In genomic region chr6:144162977-144163376, GRCh38 we compare ENCODE assay signal across 15 cellular contexts. TPM values are rescaled to one million over a fixed set of nuclear protein-coding genes. Genes with fewer than 3 reads are reported as not detected.
DNase-seq lines count a peak whose midpoint lies in the region; ATAC-seq and TF ChIP-seq lines count a peak whose summit lies in the region.
"Had no signal": no experiment of that assay in that cellular context is flagged by ENCODE, and none has a peak within 500 bp of the region (broad histone marks: within the 10 kb centered on the region; RNA-seq: fewer than 3 reads in every experiment).

No MANE protein-coding gene starts in this region.

- H3K4me1 ChIP-seq in OCI-LY3 (ENCODE audit: low read length) = peaks cover 6% of the 10 kb centered on the region; the same call in 1 of the 2 replicates

- TF ChIP-seq CTCF in OCI-LY3 (IDR thresholded peaks at IDR 0.05; ENCODE audit: low read depth, low read length) (no peak), mesothelial cell of epicardium (IDR thresholded peaks at IDR 0.05; ENCODE audit: unreplicated experiment) (no peak), omental fat pad (IDR thresholded peaks at IDR 0.05) (no peak)

- H3K9me3 ChIP-seq in OCI-LY3 (ENCODE audit: insufficient read depth, low read length) = no peaks in the 10 kb centered on the region
- H3K9me3 ChIP-seq: upper lobe of left lung had no signal

- peak overlapping the region; percentile 33 for H3K4me2 ChIP-seq in OCI-LY3 (ENCODE audit: low read length)

- H3K27me3 ChIP-seq in OCI-LY3 (ENCODE audit: low read depth, low read length) = no peaks in the 10 kb centered on the region
- H3K27me3 ChIP-seq: upper lobe of left lung had no signal

- no peak overlapping the region for H3K4me3 Mint-ChIP-seq in mesothelial cell of epicardium

- DNase-seq in CD1c-positive myeloid dendritic cell (ENCODE audit: extremely low spot score) (peak; percentile 88), erythroblast (lab: John Stamatoyannopoulos, UW) (no peak), mesothelial cell of epicardium (ENCODE audit: low spot score in 2 of 2, unreplicated experiment in 2 of 2) (no peak), omental fat pad (ENCODE audit: low spot score) (no peak)
- no peak for DNase-seq in stimulated activated naive CD8-positive, alpha-beta T cell treated with anti-CD3 and anti-CD28 coated beads, Interleukin-15, Interleukin-2, amounts not matched to agents 100 U/mL and 50 U/mL, for 24 hours
- DNase-seq: activated CD8-positive, alpha-beta memory T cell treated with anti-CD3 and anti-CD28 coated beads, Interleukin-2, amount 50 U/mL, for 48 hours; KG1; kidney; NCI-H510A treated with DMSO at 0.1 percent for 48 hours; posterior cingulate gyrus; T-helper 2 cell; upper lobe of left lung had no signal

- H2AFZ ChIP-seq in OCI-LY3 (ENCODE audit: low read depth, low read length) = no peak overlapping the region

- ATAC-seq in GM21367 (IDR thresholded peaks at IDR 0.05; ENCODE audit: unreplicated experiment) (peak; percentile 63), HG03066 (IDR thresholded peaks at IDR 0.05; ENCODE audit: low read depth, unreplicated experiment) (peak; percentile 78), omental fat pad (ENCODE audit: low FRiP score) (no peak)
- ATAC-seq in stimulated activated naive CD8-positive, alpha-beta T cell treated with anti-CD3 and anti-CD28 coated beads, Interleukin-15, Interleukin-2, amounts not matched to agents 100 U/mL and 50 U/mL, for 24 hours = no peak

- H3K9me3 Mint-ChIP-seq in mesothelial cell of epicardium = peaks cover 10% of the 10 kb centered on the region

- peak overlapping the region; percentile 9; the same call in 1 of the 2 replicates for H3K4me3 ChIP-seq in OCI-LY3 (ENCODE audit: low read length)
- H3K4me3 ChIP-seq: upper lobe of left lung had no signal

- no peak overlapping the region for H3K27ac Mint-ChIP-seq in mesothelial cell of epicardium

- peaks cover 7% of the 10 kb centered on the region for H3K36me3 Mint-ChIP-seq in mesothelial cell of epicardium

- no peak overlapping the region for H3K9ac ChIP-seq in OCI-LY3 (ENCODE audit: low read length)

- no peak for TF ChIP-seq POLR2A in erythroblast (IDR thresholded peaks at IDR 0.05; ENCODE audit: low read length)

- no peaks in the 10 kb centered on the region for H4K20me1 ChIP-seq in OCI-LY3 (ENCODE audit: insufficient read depth, low read length)

- H3K27ac ChIP-seq in OCI-LY3 (ENCODE audit: low read length) = no peak overlapping the region

- H3K36me3 ChIP-seq in OCI-LY3 (replicated peaks; ENCODE audit: low read depth, low read length) = no peaks in the 10 kb centered on the region
- H3K36me3 ChIP-seq: upper lobe of left lung had no signal

- H3K79me2 ChIP-seq in OCI-LY3 (ENCODE audit: low read length) = no peaks in the 10 kb centered on the region

- peaks cover 28% of the 10 kb centered on the region for H3K4me1 Mint-ChIP-seq in mesothelial cell of epicardium

- no peaks in the 10 kb centered on the region for H3K27me3 Mint-ChIP-seq in mesothelial cell of epicardium (ENCODE audit: low read depth)

RNA-seq across cellular contexts. Expression of gene STX11, which starts 12.7 kb away (rescaled TPM):
- total RNA-seq in mesothelial cell of epicardium (4.5 to 4.9 TPM (median 4.6 TPM) in 3 replicates), omental fat pad (100 to 1,000 TPM in 3 of 4 donors, 10 to 100 TPM in 1; 34.5 to 156 (median 113) TPM)

Comparison
In these comparisons a context has a peak if more than half of its experiments do, and no peak if none do; other contexts are left out.
1. ATAC-seq: peak in GM21367 (single experiment) and HG03066 (single experiment); none in stimulated activated naive CD8-positive, alpha-beta T cell treated with anti-CD3 and anti-CD28 coated beads, Interleukin-15, Interleukin-2, amounts not matched to agents 100 U/mL and 50 U/mL, for 24 hours (single experiment) and omental fat pad (single experiment).